Comparison of ENCODE assay signal across 23 cellular contexts in the genomic region with DNA sequence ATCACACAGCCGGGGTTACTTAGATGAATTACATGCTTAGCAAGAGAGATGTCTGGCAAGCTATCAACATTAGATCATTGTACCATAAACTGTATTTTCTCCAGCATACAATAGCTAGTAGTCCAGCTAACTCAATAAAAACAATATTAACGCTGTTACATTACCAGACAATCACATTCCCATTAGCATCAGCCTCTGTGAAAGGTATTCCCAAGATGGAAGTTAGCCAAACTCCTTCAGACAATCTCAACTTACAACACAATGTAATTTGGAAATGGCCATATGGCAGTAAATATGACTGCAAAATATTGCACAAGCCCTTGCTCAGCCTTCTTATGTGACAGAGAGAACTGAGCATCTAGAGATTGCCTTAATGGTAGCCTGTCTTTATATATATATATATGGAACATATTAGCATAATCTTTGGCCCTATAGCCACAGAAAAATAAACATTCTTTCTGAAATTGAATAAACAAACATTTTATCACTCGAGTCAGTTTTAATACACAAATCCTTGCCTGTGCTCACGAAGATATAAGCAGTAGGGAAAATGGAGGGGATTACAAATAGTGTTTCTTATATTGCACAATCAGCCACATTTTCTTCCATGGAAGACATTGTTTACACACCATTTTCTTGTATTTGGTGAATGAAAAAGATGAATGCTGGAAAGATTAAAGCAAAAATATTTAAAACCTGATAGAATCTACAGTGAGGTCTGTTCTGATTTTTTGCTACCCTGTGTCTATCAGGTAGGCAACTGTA.
DNase-seq lines count a peak whose midpoint lies in the region; ATAC-seq, FAIRE-seq and TF ChIP-seq lines count a peak whose summit lies in the region.
"Had no signal": no experiment of that assay in that cellular context is flagged by ENCODE, and none has a peak within 500 bp of the region (broad histone marks: within the 10 kb centered on the region; RNA-seq: fewer than 3 reads in every experiment).

No MANE protein-coding gene starts in this region.

- no peaks in the 10 kb centered on the region for H3K9me3 ChIP-seq in astrocyte (ENCODE audit: insufficient read depth, low read depth, low read length)
- H3K9me3 ChIP-seq: colonic mucosa, neutrophil, uterus had no signal

- DNase-seq in DMS 273 treated with DMSO at 0.1 percent for 48 hours (lab: John Stamatoyannopoulos, UW): peak; percentile 33
- DNase-seq in NCI-H1694 treated with DMSO at 0.1 percent for 48 hours (lab: John Stamatoyannopoulos, UW): peak; percentile 77
- peak; percentile 83 for DNase-seq in astrocyte (ENCODE audit: low read depth)
- DNase-seq in iris pigment epithelial cell (ENCODE audit: low read depth): peak; percentile 88
- DNase-seq in activated T-cell treated with anti-CD3 and anti-CD28 coated beads, Interleukin-2, amount 50 U/mL, for 72 hours: no peak
- DNase-seq in 8988T: no peak
- DNase-seq in KBM-7: no peak
- DNase-seq: ACHN; activated CD4-positive, alpha-beta memory T cell treated with anti-CD3 and anti-CD28 coated beads for 36 hours; CD4-positive, alpha-beta memory T cell; colonic mucosa; head of caudate nucleus; islet precursor cell; Kasumi-1; NCI-H1930; right cardiac atrium; SW 1271; uterus had no signal

- TF ChIP-seq CTCF in astrocyte (IDR thresholded peaks at IDR 0.05; ENCODE audit: insufficient read depth, low read depth, low read length): no peak

- no peaks in the 10 kb centered on the region for H3K36me3 ChIP-seq in astrocyte (ENCODE audit: insufficient read depth, low read length)
- H3K36me3 ChIP-seq: colonic mucosa, neutrophil, uterus had no signal

- no peaks in the 10 kb centered on the region for H3K4me1 ChIP-seq in astrocyte (ENCODE audit: insufficient read depth, low read length)
- H3K4me1 ChIP-seq: colonic mucosa, uterus had no signal

- H3K27ac Mint-ChIP-seq in astrocyte (ENCODE audit: unreplicated experiment): no peak overlapping the region
- no peak overlapping the region for H3K27ac Mint-ChIP-seq in activated T-cell treated with anti-CD3 and anti-CD28 coated beads, Interleukin-2, amount 50 U/mL, for 72 hours
- H3K27ac Mint-ChIP-seq: activated CD4-positive, alpha-beta memory T cell treated with anti-CD3 and anti-CD28 coated beads for 36 hours; activated T-helper 1 cell treated with anti-CD3 and anti-CD28 coated beads, Interleukin-12 subunit alpha, Interleukin-12 subunit beta, Interleukin-2, Interleukin-4 antibody, amounts not matched to agents 30 ng/mL and 10 ng/mL and 1 ng/mL, durations not matched to agents 14 hours and 24 hours and 36 hours; CD4-positive, alpha-beta memory T cell had no signal

- H3K9me3 Mint-ChIP-seq in astrocyte (ENCODE audit: unreplicated experiment): peaks cover 8% of the 10 kb centered on the region
- H3K9me3 Mint-ChIP-seq in activated T-cell treated with anti-CD3 and anti-CD28 coated beads, Interleukin-2, amount 50 U/mL, for 72 hours: peaks cover 0 to 10% of the 10 kb centered on the region in 2 donors

- H3K9ac ChIP-seq in astrocyte (ENCODE audit: low read length): no peak overlapping the region

- peaks cover 4% of the 10 kb centered on the region for H3K4me1 Mint-ChIP-seq in astrocyte (ENCODE audit: low read depth, unreplicated experiment)
- H3K4me1 Mint-ChIP-seq in activated T-cell treated with anti-CD3 and anti-CD28 coated beads, Interleukin-2, amount 50 U/mL, for 72 hours (ENCODE audit: low read depth): no peaks in the 10 kb centered on the region
- H3K4me1 Mint-ChIP-seq: CD4-positive, alpha-beta memory T cell had no signal

- no peaks in the 10 kb centered on the region for H3K27me3 Mint-ChIP-seq in astrocyte (ENCODE audit: low read depth, unreplicated experiment)
- no peaks in the 10 kb centered on the region for H3K27me3 Mint-ChIP-seq in activated T-cell treated with anti-CD3 and anti-CD28 coated beads, Interleukin-2, amount 50 U/mL, for 72 hours (ENCODE audit: low read depth)
- H3K27me3 Mint-ChIP-seq: activated CD4-positive, alpha-beta memory T cell treated with anti-CD3 and anti-CD28 coated beads for 36 hours; CD4-positive, alpha-beta memory T cell had no signal

- H3K27me3 ChIP-seq in astrocyte (ENCODE audit: insufficient read depth, low read length): no peaks in the 10 kb centered on the region
- H3K27me3 ChIP-seq: colonic mucosa, neutrophil, uterus had no signal

- H3K4me2 ChIP-seq in astrocyte (ENCODE audit: low read length): no peak overlapping the region

- ATAC-seq in activated T-cell treated with anti-CD3 and anti-CD28 coated beads, Interleukin-2, amount 50 U/mL, for 72 hours (replicated peaks in 1 of 2): no peak
- no peak for ATAC-seq in HG02973 (IDR thresholded peaks at IDR 0.05; ENCODE audit: unreplicated experiment)
- ATAC-seq: right cardiac atrium had no signal

- FAIRE-seq in astrocyte (lab: Jason Lieb, UNC): no peak
- FAIRE-seq: endothelial cell of umbilical vein, RCC 7860 had no signal

- no peak overlapping the region for H3K27ac ChIP-seq in astrocyte (ENCODE audit: low read depth, low read length)
- H3K27ac ChIP-seq: colonic mucosa, neutrophil, uterus had no signal

- H3K36me3 Mint-ChIP-seq in astrocyte (ENCODE audit: low read depth, unreplicated experiment): no peaks in the 10 kb centered on the region
- no peaks in the 10 kb centered on the region for H3K36me3 Mint-ChIP-seq in activated T-cell treated with anti-CD3 and anti-CD28 coated beads, Interleukin-2, amount 50 U/mL, for 72 hours (ENCODE audit: insufficient read depth in 2 of 2)
- H3K36me3 Mint-ChIP-seq: activated CD4-positive, alpha-beta memory T cell treated with anti-CD3 and anti-CD28 coated beads for 36 hours; CD4-positive, alpha-beta memory T cell had no signal

- no peaks in the 10 kb centered on the region for H3K79me2 ChIP-seq in astrocyte (ENCODE audit: insufficient read depth, low read length)

- no peaks in the 10 kb centered on the region for H4K20me1 ChIP-seq in astrocyte (ENCODE audit: insufficient read depth, low read length)

- in situ Hi-C loops in KBM-7 (cut with MboI; ENCODE audit: low pct_unique_long_range_greater_than_20kb, low sequenced_read_pairs): no loop called here

- no peak overlapping the region for H3K4me3 ChIP-seq in astrocyte (ENCODE audit: insufficient read depth, low read depth, low read length)
- H3K4me3 ChIP-seq: colonic mucosa, uterus had no signal

- no peak overlapping the region for H3K4me3 Mint-ChIP-seq in astrocyte (ENCODE audit: unreplicated experiment)
- H3K4me3 Mint-ChIP-seq in activated T-cell treated with anti-CD3 and anti-CD28 coated beads, Interleukin-2, amount 50 U/mL, for 72 hours: no peak overlapping the region
- H3K4me3 Mint-ChIP-seq: activated CD4-positive, alpha-beta memory T cell treated with anti-CD3 and anti-CD28 coated beads for 36 hours; activated T-helper 1 cell treated with anti-CD3 and anti-CD28 coated beads, Interleukin-12 subunit alpha, Interleukin-12 subunit beta, Interleukin-2, Interleukin-4 antibody, amounts not matched to agents 30 ng/mL and 10 ng/mL and 1 ng/mL, durations not matched to agents 14 hours and 24 hours and 36 hours; CD4-positive, alpha-beta memory T cell had no signal

- no peak overlapping the region for H2AFZ ChIP-seq in astrocyte (ENCODE audit: low read depth, low read length)

Comparison
In these comparisons a context has a peak if more than half of its experiments do, and no peak if none do; other contexts are left out.
1. DNase-seq: peak in DMS 273 treated with DMSO at 0.1 percent for 48 hours (single experiment), NCI-H1694 treated with DMSO at 0.1 percent for 48 hours (single experiment), astrocyte (single experiment) and iris pigment epithelial cell (single experiment); none in activated T-cell treated with anti-CD3 and anti-CD28 coated beads, Interleukin-2, amount 50 U/mL, for 72 hours (0 of 2), 8988T (single experiment) and KBM-7 (single experiment).